ENCODE assay signal across 17 cellular contexts in the genomic region with DNA sequence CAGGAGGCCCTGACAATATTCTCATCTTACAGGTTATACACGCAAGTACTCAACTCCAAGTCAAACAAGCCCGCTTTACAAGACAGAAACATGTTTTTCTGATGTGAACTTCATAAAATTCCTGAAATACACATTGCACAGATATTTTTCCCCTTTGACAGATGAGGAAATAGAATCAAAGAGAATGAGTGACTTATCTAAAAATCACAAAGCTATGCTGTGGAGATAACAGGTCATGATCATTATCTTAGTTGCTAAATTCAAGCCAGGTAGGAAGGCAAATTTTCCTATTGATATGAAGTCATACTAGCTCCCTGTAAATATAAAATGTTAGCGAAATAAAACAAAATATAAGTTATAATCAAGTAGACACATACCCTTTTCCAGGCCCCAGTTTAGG. TPM values are rescaled to one million over a fixed set of nuclear protein-coding genes. Genes with fewer than 3 reads are reported as not detected.
DNase-seq lines count a peak whose midpoint lies in the region; ATAC-seq, FAIRE-seq and TF ChIP-seq lines count a peak whose summit lies in the region.
"Had no signal": no experiment of that assay in that cellular context is flagged by ENCODE, and none has a peak within 500 bp of the region (broad histone marks: within the 10 kb centered on the region; RNA-seq: fewer than 3 reads in every experiment).

No MANE protein-coding gene starts in this region.

- DNase-seq in activated T-cell treated with anti-CD3 and anti-CD28 coated beads, Interleukin-2, amount 50 U/mL, for 24 hours: no peak
- no peak for DNase-seq in activated T-cell treated with anti-CD3 and anti-CD28 coated beads for 4 hours
- no peak for DNase-seq in Caco-2
- DNase-seq in K562 (ENCODE audit: extremely low read depth in 1 of 4, low spot score in 3 of 4): no peak
- no peak for DNase-seq in MV-4-11 (lab: John Stamatoyannopoulos, UW)
- DNase-seq: C1 segment of cervical spinal cord; CD4-positive, alpha-beta memory T cell; COR-L47; DMS79; GF-D8; H9 had no signal

- WGBS in K562 (ENCODE audit: insufficient coverage, low coverage, missing lambda C conversion rate): 94% methylated on average over 3 of the region's 3 CpGs

- H3K27me3 ChIP-seq in Caco-2 (replicated peaks; ENCODE audit: control insufficient read depth, insufficient read depth, low read length): no peaks in the 10 kb centered on the region
- H3K27me3 ChIP-seq in K562 (ENCODE audit: control insufficient read depth in 2 of 2, insufficient read depth in 2 of 2, low read length in 2 of 2): no peaks in the 10 kb centered on the region

- H3K9me3 ChIP-seq in Caco-2 (no peaks in the 10 kb centered on the region), K562 (replicated peaks; ENCODE audit: control insufficient read depth, insufficient read depth, low read depth, low read length) (no peaks in the 10 kb centered on the region)

- no peak overlapping the region for H3K4me3 Mint-ChIP-seq in activated T-cell treated with anti-CD3 and anti-CD28 coated beads, Interleukin-2, amount 50 U/mL, for 24 hours
- peak overlapping the region; percentile 47 for H3K4me3 Mint-ChIP-seq in Caco-2 (ENCODE audit: unreplicated experiment)
- H3K4me3 Mint-ChIP-seq: CD4-positive, alpha-beta memory T cell; GM23338; H9 had no signal

- H3K9me1 ChIP-seq in K562 (ENCODE audit: control insufficient read depth, insufficient read depth, low read length): no peaks in the 10 kb centered on the region

- H4K20me1 ChIP-seq in K562 (replicated peaks; ENCODE audit: control insufficient read depth, insufficient read depth, low read length): no peaks in the 10 kb centered on the region

- peaks cover 87% of the 10 kb centered on the region for H3K36me3 Mint-ChIP-seq in activated T-cell treated with anti-CD3 and anti-CD28 coated beads, Interleukin-2, amount 50 U/mL, for 24 hours (ENCODE audit: low read depth)
- peaks cover 100% of the 10 kb centered on the region for H3K36me3 Mint-ChIP-seq in Caco-2 (ENCODE audit: insufficient read depth, unreplicated experiment)

- no peak for TF ChIP-seq POLR2A in K562 (conservative IDR thresholded peaks at IDR 0.05)

- H3K27ac Mint-ChIP-seq in activated T-cell treated with anti-CD3 and anti-CD28 coated beads, Interleukin-2, amount 50 U/mL, for 24 hours: peak overlapping the region; percentile 7
- peak overlapping the region; percentile 70 for H3K27ac Mint-ChIP-seq in Caco-2 (ENCODE audit: unreplicated experiment)
- H3K27ac Mint-ChIP-seq: CD4-positive, alpha-beta memory T cell; GM23338; H9 had no signal

- H3K9ac ChIP-seq in K562 (ENCODE audit: insufficient read depth in 1 of 2, low read depth in 2 of 2, low read length in 2 of 2): no peak overlapping the region

- CTCF ChIA-PET in Caco-2 (lab: Charles Lee) (no interaction called here), K562 (lab: Yijun Ruan, JAX; ENCODE audit: low intra/inter-chr PET ratio) (no interaction called here)

- peaks cover 23% of the 10 kb centered on the region for H3K4me1 ChIP-seq in Caco-2
- no peaks in the 10 kb centered on the region for H3K4me1 ChIP-seq in K562 (replicated peaks in 1 of 2; ENCODE audit: control insufficient read depth in 2 of 2, insufficient read depth in 2 of 2, low read length in 2 of 2)

- in situ Hi-C loops in K562 (cut with MboI): no loop called here

- no peaks in the 10 kb centered on the region for H3K9me3 Mint-ChIP-seq in activated T-cell treated with anti-CD3 and anti-CD28 coated beads, Interleukin-2, amount 50 U/mL, for 24 hours
- H3K9me3 Mint-ChIP-seq in Caco-2 (ENCODE audit: unreplicated experiment): no peaks in the 10 kb centered on the region
- H3K9me3 Mint-ChIP-seq: GM23338, H9 had no signal

- no peak for FAIRE-seq in K562 (lab: Jason Lieb, UNC)
- FAIRE-seq: GM12891, GM18507 had no signal

- ATAC-seq in K562 (no peak), HG03432 (IDR thresholded peaks at IDR 0.05; ENCODE audit: unreplicated experiment) (no peak)
- ATAC-seq: GM23338, HCT116 had no signal

- H3K4me1 Mint-ChIP-seq in activated T-cell treated with anti-CD3 and anti-CD28 coated beads, Interleukin-2, amount 50 U/mL, for 24 hours (ENCODE audit: low read depth): peaks cover 21% of the 10 kb centered on the region
- H3K4me1 Mint-ChIP-seq in Caco-2 (ENCODE audit: low read depth, unreplicated experiment): peaks cover 48% of the 10 kb centered on the region

- intact Hi-C loops in Caco-2 (cut with micrococcal nuclease; ENCODE audit: unreplicated experiment) (no loop called here), K562 (cut with micrococcal nuclease) (no loop called here)

- H3K79me2 ChIP-seq in K562 (ENCODE audit: control insufficient read depth, insufficient read depth, low read length): peaks cover 18% of the 10 kb centered on the region; the same call in 2 of the 3 replicates

- no peak overlapping the region for H3K4me3 ChIP-seq in Caco-2 (ENCODE audit: low read depth, low read length)
- no peak overlapping the region for H3K4me3 ChIP-seq in K562
- H3K4me3 ChIP-seq: GM23338 had no signal

- TF ChIP-seq EP300 in K562 (IDR thresholded peaks at IDR 0.05; ENCODE audit: low read length): no peak

- no peaks in the 10 kb centered on the region for H3K36me3 ChIP-seq in Caco-2 (ENCODE audit: control insufficient read depth, insufficient read depth, low read length)
- peaks cover 89% of the 10 kb centered on the region for H3K36me3 ChIP-seq in K562 (ENCODE audit: control insufficient read depth, insufficient read depth, low read length)

- H3K27me3 Mint-ChIP-seq in activated T-cell treated with anti-CD3 and anti-CD28 coated beads, Interleukin-2, amount 50 U/mL, for 24 hours: no peaks in the 10 kb centered on the region
- H3K27me3 Mint-ChIP-seq in Caco-2 (ENCODE audit: insufficient read depth, unreplicated experiment): no peaks in the 10 kb centered on the region
- H3K27me3 Mint-ChIP-seq: CD4-positive, alpha-beta memory T cell had no signal

- no peak for TF ChIP-seq CTCF in Caco-2 (IDR thresholded peaks at IDR 0.05; ENCODE audit: insufficient read depth in 1 of 2, low read depth in 1 of 2, low read length in 1 of 2, severe bottlenecking in 1 of 2, unreplicated experiment in 1 of 2)
- no peak for TF ChIP-seq CTCF in VCaP (conservative IDR thresholded peaks at IDR 0.05)
- no peak for TF ChIP-seq CTCF in K562 (IDR thresholded peaks at IDR 0.05 in 2 of 3, conservative IDR thresholded peaks at IDR 0.05 in 1 of 3; ENCODE audit: insufficient read depth in 2 of 3, low read depth in 1 of 3, low read length in 3 of 3)

- no peak for TF ChIP-seq RAD21 in K562 (CRISPR knock-in tag; conservative IDR thresholded peaks at IDR 0.05 in 1 of 2, IDR thresholded peaks at IDR 0.05 in 1 of 2)

- H3K4me2 ChIP-seq in K562 (ENCODE audit: insufficient read depth, low read length): no peak overlapping the region
- H3K4me2 ChIP-seq: GM23338 had no signal

- POLR2A ChIA-PET in Caco-2 (lab: Charles Lee) (no interaction called here), K562 (lab: Yijun Ruan, JAX) (interaction anchor here (1.3 to 3.7 kb wide), 4 partner anchors 9 to 15 kb away, joined by 3 to 19 read pairs (median 10); no protein-coding TSS in a partner anchor)

- H3K27ac ChIP-seq in VCaP (peak overlapping the region; percentile 96), K562 (ENCODE audit: extremely low read depth, low read depth, low read length) (no peak overlapping the region)

- BruUV-seq in Caco-2 (replicated peaks; lab: Mats Ljungman, UMichigan) (no TSS peak), K562 (replicated peaks; lab: Mats Ljungman, UMichigan) (no TSS peak)

- no peak overlapping the region for H2AFZ ChIP-seq in K562 (ENCODE audit: low read depth, low read length)
- H2AFZ ChIP-seq: GM23338 had no signal

RNA-seq across cellular contexts. Expression of gene UBR4, which starts 18.3 kb away (rescaled TPM):
- total RNA-seq in Caco-2 (2022) (317 and 318 TPM in 2 replicates), K562 (2014; rRNA removed) (140 and 153 TPM in 2 replicates), K562 (2014; rRNA removed; fragmentation: Illumina TruSeq; extraction: Trizol) (88.5 and 99.0 TPM in 2 replicates), K562 (2015; rRNA removed; fragmentation: Illumina TruSeq; extraction: Trizol) (91.3 and 98.2 TPM in 2 replicates), K562 (2021) (218 and 237 TPM in 2 replicates)
- total RNA-seq in K562 (2011; cell fraction: chromatin; rRNA removed; ENCODE audit: low replicate concordance): 1,237 and 1,275 TPM in 2 replicates
- 563 and 657 TPM in 2 replicates for total RNA-seq in K562 (2011; cell fraction: nucleolus; rRNA removed)
- 675 TPM in 2 replicates for total RNA-seq in K562 (2011; cell fraction: nucleoplasm; rRNA removed)
- polyA plus RNA-seq in K562 (2011; rRNA removed) (55.4 and 85.4 TPM in 2 replicates), K562 (2014; fragmentation: Illumina TruSeq; extraction: Trizol) (274 and 277 TPM in 2 replicates), K562 (2014; fragmentation: Nextera tagmentation; extraction: Ambion mirVana) (100 to 1,000 TPM; 110 to 123 TPM), K562 (2014; rRNA removed) (174 and 182 TPM in 2 replicates)
- polyA plus RNA-seq in K562 (2011; cell fraction: cytosol; rRNA removed): 96.0 and 109 TPM in 2 replicates
- polyA plus RNA-seq in K562 (2011; cell fraction: nucleus; rRNA removed): 581 and 738 TPM in 2 replicates
- polyA plus RNA-seq in K562 (2012): 175 and 269 TPM in 2 replicates
- polyA minus RNA-seq in K562 (2011; rRNA and poly(A)+ RNA removed): 161 and 196 TPM in 2 replicates
- 224 and 238 TPM in 2 replicates for polyA minus RNA-seq in K562 (2011; cell fraction: cytosol; rRNA and poly(A)+ RNA removed)
- 307 and 505 TPM in 2 replicates for polyA minus RNA-seq in K562 (2011; cell fraction: nucleus; rRNA and poly(A)+ RNA removed)

RNA-seq across cellular contexts. Expression of gene EMC1, which starts 59.5 kb away (rescaled TPM):
- total RNA-seq in Caco-2 (2022) (48.8 and 51.5 TPM in 2 replicates), K562 (2014; rRNA removed) (37.5 and 65.1 TPM in 2 replicates), K562 (2014; rRNA removed; fragmentation: Illumina TruSeq; extraction: Trizol) (32.8 and 35.4 TPM in 2 replicates), K562 (2015; rRNA removed; fragmentation: Illumina TruSeq; extraction: Trizol) (36.9 and 37.4 TPM in 2 replicates), K562 (2021) (71.0 and 88.2 TPM in 2 replicates)
- total RNA-seq in K562 (2011; cell fraction: chromatin; rRNA removed; ENCODE audit: low replicate concordance): 276 and 409 TPM in 2 replicates
- total RNA-seq in K562 (2011; cell fraction: nucleolus; rRNA removed): 245 and 297 TPM in 2 replicates
- total RNA-seq in K562 (2011; cell fraction: nucleoplasm; rRNA removed): 245 and 273 TPM in 2 replicates
- polyA plus RNA-seq in K562 (2011; rRNA removed) (17.8 and 40.9 TPM in 2 replicates), K562 (2014; fragmentation: Illumina TruSeq; extraction: Trizol) (69.9 and 85.0 TPM in 2 replicates), K562 (2014; fragmentation: Nextera tagmentation; extraction: Ambion mirVana) (10 to 100 TPM; 32.1 to 69.3 TPM), K562 (2014; rRNA removed) (24.2 and 33.5 TPM in 2 replicates)
- 34.1 and 42.0 TPM in 2 replicates for polyA plus RNA-seq in K562 (2011; cell fraction: cytosol; rRNA removed)
- polyA plus RNA-seq in K562 (2011; cell fraction: nucleus; rRNA removed): 140 and 211 TPM in 2 replicates
- 40.3 and 58.0 TPM in 2 replicates for polyA plus RNA-seq in K562 (2012)
- polyA minus RNA-seq in K562 (2011; rRNA and poly(A)+ RNA removed): 38.2 and 49.9 TPM in 2 replicates
- polyA minus RNA-seq in K562 (2011; cell fraction: cytosol; rRNA and poly(A)+ RNA removed): 23.6 and 30.1 TPM in 2 replicates
- polyA minus RNA-seq in K562 (2011; cell fraction: nucleus; rRNA and poly(A)+ RNA removed): 62.5 and 79.1 TPM in 2 replicates

RNA-seq across cellular contexts. Expression of gene MRTO4, which starts 59.8 kb away (rescaled TPM):
- 52.6 TPM in 2 replicates for total RNA-seq in Caco-2 (2022)
- total RNA-seq in K562 (2011; cell fraction: chromatin; rRNA removed; ENCODE audit: low replicate concordance): 35.8 and 86.9 TPM in 2 replicates
- total RNA-seq in K562 (2011; cell fraction: nucleolus; rRNA removed): 78.7 and 87.1 TPM in 2 replicates
- 57.9 and 62.8 TPM in 2 replicates for total RNA-seq in K562 (2011; cell fraction: nucleoplasm; rRNA removed)
- 150 and 153 TPM in 2 replicates for total RNA-seq in K562 (2014; rRNA removed)
- 136 and 145 TPM in 2 replicates for total RNA-seq in K562 (2014; rRNA removed; fragmentation: Illumina TruSeq; extraction: Trizol)
- total RNA-seq in K562 (2015; rRNA removed; fragmentation: Illumina TruSeq; extraction: Trizol): 153 and 154 TPM in 2 replicates
- 138 and 146 TPM in 2 replicates for total RNA-seq in K562 (2021)
- 93.7 and 105 TPM in 2 replicates for polyA plus RNA-seq in K562 (2011; rRNA removed)
- polyA plus RNA-seq in K562 (2011; cell fraction: cytosol; rRNA removed): 88.3 and 88.5 TPM in 2 replicates
- polyA plus RNA-seq in K562 (2011; cell fraction: nucleus; rRNA removed): 35.1 and 36.8 TPM in 2 replicates
- 59.9 and 104 TPM in 2 replicates for polyA plus RNA-seq in K562 (2012)
- 163 and 173 TPM in 2 replicates for polyA plus RNA-seq in K562 (2014; fragmentation: Illumina TruSeq; extraction: Trizol)
- polyA plus RNA-seq in K562 (2014; fragmentation: Nextera tagmentation; extraction: Ambion mirVana): 100 to 1,000 TPM in 1 of 2 experiments, 10 to 100 TPM in 1; 62.0 to 146 TPM
- polyA plus RNA-seq in K562 (2014; rRNA removed): 152 and 153 TPM in 2 replicates
- polyA minus RNA-seq in K562 (2011; rRNA and poly(A)+ RNA removed): 62.3 and 78.5 TPM in 2 replicates
- polyA minus RNA-seq in K562 (2011; cell fraction: cytosol; rRNA and poly(A)+ RNA removed): 32.1 and 40.7 TPM in 2 replicates
- polyA minus RNA-seq in K562 (2011; cell fraction: nucleus; rRNA and poly(A)+ RNA removed): 16.2 and 19.4 TPM in 2 replicates
